1 cellular context compared by ENCODE assay signal in the genomic region with DNA sequence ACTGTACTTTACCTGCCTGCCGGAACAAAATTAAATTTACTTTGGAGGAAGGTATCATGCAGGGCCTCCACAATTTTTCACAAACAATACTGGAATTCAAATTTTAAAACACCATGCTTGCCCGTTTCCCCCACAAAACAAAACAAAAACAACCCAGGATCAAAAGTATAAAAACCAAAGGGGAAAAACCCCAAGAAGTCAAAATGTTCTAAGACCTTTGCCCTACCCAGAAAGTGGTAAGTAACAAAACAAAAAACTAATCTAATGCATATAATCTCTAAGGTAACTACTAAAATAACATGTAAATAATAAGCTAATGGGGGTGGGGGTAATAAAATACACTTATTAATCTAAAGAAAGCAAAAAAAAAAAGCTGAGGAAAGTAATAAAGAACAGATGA.
TF ChIP-seq lines count a peak whose summit lies in the region.

No MANE protein-coding gene starts in this region.

TF ChIP-seq in IMR-90, 13 proteins besides CTCF, POLR2A, EP300 and RAD21 (continued from another document):
- TF ChIP-seq, protein P1, sequence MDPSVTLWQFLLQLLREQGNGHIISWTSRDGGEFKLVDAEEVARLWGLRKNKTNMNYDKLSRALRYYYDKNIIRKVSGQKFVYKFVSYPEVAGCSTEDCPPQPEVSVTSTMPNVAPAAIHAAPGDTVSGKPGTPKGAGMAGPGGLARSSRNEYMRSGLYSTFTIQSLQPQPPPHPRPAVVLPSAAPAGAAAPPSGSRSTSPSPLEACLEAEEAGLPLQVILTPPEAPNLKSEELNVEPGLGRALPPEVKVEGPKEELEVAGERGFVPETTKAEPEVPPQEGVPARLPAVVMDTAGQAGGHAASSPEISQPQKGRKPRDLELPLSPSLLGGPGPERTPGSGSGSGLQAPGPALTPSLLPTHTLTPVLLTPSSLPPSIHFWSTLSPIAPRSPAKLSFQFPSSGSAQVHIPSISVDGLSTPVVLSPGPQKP (IDR thresholded peaks at IDR 0.05; ENCODE audit: borderline replicate concordance, low read depth, low read length): no peak
- TF ChIP-seq MAFK (IDR thresholded peaks at IDR 0.05; ENCODE audit: low read depth, low read length) (no peak), FOS (IDR thresholded peaks at IDR 0.05; ENCODE audit: low read depth, low read length) (no peak), MXI1 (IDR thresholded peaks at IDR 0.05; ENCODE audit: borderline replicate concordance, low read depth, low read length) (no peak), CEBPB (IDR thresholded peaks at IDR 0.05; ENCODE audit: low read depth, low read length) (no peak), BHLHE40 (IDR thresholded peaks at IDR 0.05; ENCODE audit: low read depth, low read length) (no peak), RCOR1 (IDR thresholded peaks at IDR 0.05; ENCODE audit: insufficient replicate concordance, low read length) (no peak), RFX5 (IDR thresholded peaks at IDR 0.05; ENCODE audit: low read depth, low read length) (no peak), NFE2L2 (IDR thresholded peaks at IDR 0.05; ENCODE audit: low read depth, low read length) (no peak)
- TF ChIP-seq, protein P2, sequence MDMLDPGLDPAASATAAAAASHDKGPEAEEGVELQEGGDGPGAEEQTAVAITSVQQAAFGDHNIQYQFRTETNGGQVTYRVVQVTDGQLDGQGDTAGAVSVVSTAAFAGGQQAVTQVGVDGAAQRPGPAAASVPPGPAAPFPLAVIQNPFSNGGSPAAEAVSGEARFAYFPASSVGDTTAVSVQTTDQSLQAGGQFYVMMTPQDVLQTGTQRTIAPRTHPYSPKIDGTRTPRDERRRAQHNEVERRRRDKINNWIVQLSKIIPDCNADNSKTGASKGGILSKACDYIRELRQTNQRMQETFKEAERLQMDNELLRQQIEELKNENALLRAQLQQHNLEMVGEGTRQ (IDR thresholded peaks at IDR 0.05; ENCODE audit: low read depth, low read length): no peak
